In the genomic region with DNA sequence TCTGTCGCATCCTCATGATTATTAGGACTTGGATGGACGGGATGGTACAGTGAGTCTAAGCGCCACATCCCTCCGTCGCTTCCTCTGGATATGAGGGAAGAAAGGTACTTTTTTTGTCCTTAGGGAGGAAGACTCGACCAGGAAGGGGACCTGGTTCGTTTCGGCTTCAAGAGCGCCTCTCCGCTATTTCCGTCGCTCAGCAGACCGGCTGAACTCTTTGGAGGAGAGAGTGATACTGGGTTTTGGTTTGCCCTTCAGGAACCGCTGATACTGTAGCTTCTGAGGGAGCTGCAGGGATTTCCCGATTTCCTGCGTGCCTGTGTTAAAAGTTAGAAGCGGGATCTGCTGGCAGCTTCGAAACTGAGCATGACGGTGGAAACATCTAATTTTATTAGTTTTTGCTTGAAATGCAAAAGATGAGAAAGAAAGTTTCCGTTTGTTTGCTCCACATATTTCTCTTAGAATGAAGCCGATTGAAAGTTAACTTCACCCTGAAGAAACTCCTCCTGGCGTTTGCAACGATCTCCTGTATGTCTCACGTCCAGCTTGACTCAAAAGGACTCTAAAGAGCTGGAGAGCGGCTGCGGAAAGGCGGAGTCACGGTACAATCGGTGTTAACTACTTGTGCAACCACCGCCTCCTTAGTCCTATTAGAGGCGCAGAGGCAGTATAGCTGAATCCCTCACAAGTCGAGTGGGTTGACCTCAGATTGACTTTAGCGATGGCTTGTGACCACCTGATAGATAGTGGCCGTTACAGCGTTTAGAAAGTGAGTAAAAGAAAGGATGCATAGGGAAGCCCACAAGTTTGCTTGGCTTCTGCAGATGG, we compare ENCODE assay signal across 8 cellular contexts.
DNase-seq lines count a peak whose midpoint lies in the region; ATAC-seq and TF ChIP-seq lines count a peak whose summit lies in the region.

No MANE protein-coding gene starts in this region.

- H3K4me3 ChIP-seq in AG10803 (ENCODE audit: low read length) (peak overlapping the region; percentile 35), HL-60 (replicated peaks; ENCODE audit: insufficient read depth, low read length) (peak overlapping the region; percentile 26)

- H3K27ac ChIP-seq in HL-60 (replicated peaks), result no peak overlapping the region

- ATAC-seq in HG03378 (IDR thresholded peaks at IDR 0.05; ENCODE audit: unreplicated experiment) (no peak), GM19395 (IDR thresholded peaks at IDR 0.05; ENCODE audit: unreplicated experiment) (no peak)

- in situ Hi-C loops in KBM-7 (cut with MboI; ENCODE audit: low pct_unique_long_range_greater_than_20kb, low sequenced_read_pairs), result no loop called here

- peak; percentile 38 for DNase-seq in AG10803 (ENCODE audit: low read depth)
- DNase-seq in HL-60 (ENCODE audit: low read depth in 1 of 2, low spot score in 1 of 2), result peak in 1 of 2 experiments; percentile 10
- peak; percentile 32 for DNase-seq in SW480 (ENCODE audit: low spot score)
- DNase-seq in glomerular visceral epithelial cell (ENCODE audit: extremely low spot score), result peak; percentile 58
- no peak for DNase-seq in KBM-7
- DNase-seq in NCI-H446 (lab: John Stamatoyannopoulos, UW), result no peak

- no peaks in the 10 kb centered on the region for H3K27me3 ChIP-seq in HL-60 (ENCODE audit: insufficient read depth, poor library complexity, severe bottlenecking)

- TF ChIP-seq CTCF in AG10803 (conservative IDR thresholded peaks at IDR 0.05; ENCODE audit: low read length) (0 out of 2 replicates have a peak, but pooled peaks have one; percentile 5), HL-60 (IDR thresholded peaks at IDR 0.05; ENCODE audit: insufficient read depth, low read length) (no peak)

Comparison
In these comparisons a context has a peak if more than half of its experiments do, and no peak if none do; other contexts are left out.
1. DNase-seq: peak in AG10803 (single experiment), SW480 (single experiment) and glomerular visceral epithelial cell (single experiment); none in KBM-7 (single experiment) and NCI-H446 (0 of 2).